In genomic region chr18:48927286-48928080, GRCh38 we compare ENCODE assay signal across 3 cellular contexts.
TF ChIP-seq lines count a peak whose summit lies in the region.

No MANE protein-coding gene starts in this region.

TF ChIP-seq in SK-N-SH, 30 proteins besides CTCF, POLR2A, EP300 and RAD21 (continues in another document):
- TF ChIP-seq FOSL2 (IDR thresholded peaks at IDR 0.05; ENCODE audit: borderline replicate concordance, low read depth) (no peak), YY1 (IDR thresholded peaks at IDR 0.05; ENCODE audit: low read depth) (no peak), FOXJ3 (CRISPR knock-in tag; IDR thresholded peaks at IDR 0.05) (no peak), USF1 (IDR thresholded peaks at IDR 0.05; ENCODE audit: borderline replicate concordance, low read depth) (no peak), CHD2 (IDR thresholded peaks at IDR 0.05; ENCODE audit: low read length, partially characterized antibody) (no peak), TEAD4 (IDR thresholded peaks at IDR 0.05; ENCODE audit: borderline replicate concordance, insufficient read depth) (no peak), TAF1 (IDR thresholded peaks at IDR 0.05; ENCODE audit: borderline replicate concordance, low read depth, low read length) (no peak), ELF1 (IDR thresholded peaks at IDR 0.05) (no peak), GATA2 (CRISPR knock-in tag; IDR thresholded peaks at IDR 0.05) (no peak), FOXM1 (IDR thresholded peaks at IDR 0.05; ENCODE audit: low read depth) (no peak), REST (IDR thresholded peaks at IDR 0.05; ENCODE audit: low read depth, low read length) (no peak), RFX5 (IDR thresholded peaks at IDR 0.05; ENCODE audit: low read length) (no peak), MXI1 (IDR thresholded peaks at IDR 0.05; ENCODE audit: low read depth, low read length) (no peak), GABPA (IDR thresholded peaks at IDR 0.05; ENCODE audit: low read depth) (no peak), MEF2A (IDR thresholded peaks at IDR 0.05; ENCODE audit: borderline replicate concordance, low read depth) (no peak), POLR2AphosphoS5 (IDR thresholded peaks at IDR 0.05; ENCODE audit: low read depth, low read length) (no peak), RCOR1 (IDR thresholded peaks at IDR 0.05; ENCODE audit: low read length) (no peak)
- TF ChIP-seq, protein P1, sequence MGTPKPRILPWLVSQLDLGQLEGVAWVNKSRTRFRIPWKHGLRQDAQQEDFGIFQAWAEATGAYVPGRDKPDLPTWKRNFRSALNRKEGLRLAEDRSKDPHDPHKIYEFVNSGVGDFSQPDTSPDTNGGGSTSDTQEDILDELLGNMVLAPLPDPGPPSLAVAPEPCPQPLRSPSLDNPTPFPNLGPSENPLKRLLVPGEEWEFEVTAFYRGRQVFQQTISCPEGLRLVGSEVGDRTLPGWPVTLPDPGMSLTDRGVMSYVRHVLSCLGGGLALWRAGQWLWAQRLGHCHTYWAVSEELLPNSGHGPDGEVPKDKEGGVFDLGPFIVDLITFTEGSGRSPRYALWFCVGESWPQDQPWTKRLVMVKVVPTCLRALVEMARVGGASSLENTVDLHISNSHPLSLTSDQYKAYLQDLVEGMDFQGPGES (IDR thresholded peaks at IDR 0.05; ENCODE audit: low read depth, low read length), result no peak

TF ChIP-seq in SK-N-SH treated with all-trans-retinoic acid at 6 μM for 48 hours, 23 proteins besides CTCF, POLR2A, EP300 and RAD21:
- TF ChIP-seq GLIS3 (CRISPR knock-in tag; IDR thresholded peaks at IDR 0.05), result no peak
- TF ChIP-seq, protein P2, sequence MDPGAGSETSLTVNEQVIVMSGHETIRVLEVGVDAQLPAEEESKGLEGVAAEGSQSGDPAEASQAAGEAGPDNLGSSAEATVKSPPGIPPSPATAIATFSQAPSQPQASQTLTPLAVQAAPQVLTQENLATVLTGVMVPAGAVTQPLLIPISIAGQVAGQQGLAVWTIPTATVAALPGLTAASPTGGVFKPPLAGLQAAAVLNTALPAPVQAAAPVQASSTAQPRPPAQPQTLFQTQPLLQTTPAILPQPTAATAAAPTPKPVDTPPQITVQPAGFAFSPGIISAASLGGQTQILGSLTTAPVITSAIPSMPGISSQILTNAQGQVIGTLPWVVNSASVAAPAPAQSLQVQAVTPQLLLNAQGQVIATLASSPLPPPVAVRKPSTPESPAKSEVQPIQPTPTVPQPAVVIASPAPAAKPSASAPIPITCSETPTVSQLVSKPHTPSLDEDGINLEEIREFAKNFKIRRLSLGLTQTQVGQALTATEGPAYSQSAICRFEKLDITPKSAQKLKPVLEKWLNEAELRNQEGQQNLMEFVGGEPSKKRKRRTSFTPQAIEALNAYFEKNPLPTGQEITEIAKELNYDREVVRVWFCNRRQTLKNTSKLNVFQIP (CRISPR knock-in tag; IDR thresholded peaks at IDR 0.05; ENCODE audit: borderline replicate concordance, low read depth), result no peak
- no peak for TF ChIP-seq OSR1 (CRISPR knock-in tag; IDR thresholded peaks at IDR 0.05)
- no peak for TF ChIP-seq ZFP3 (CRISPR knock-in tag; IDR thresholded peaks at IDR 0.05)
- no peak for TF ChIP-seq ESRRG (CRISPR knock-in tag; IDR thresholded peaks at IDR 0.05)
- TF ChIP-seq TCF4 (CRISPR knock-in tag; IDR thresholded peaks at IDR 0.05; ENCODE audit: borderline replicate concordance), result no peak
- TF ChIP-seq SNAI2 (CRISPR knock-in tag; IDR thresholded peaks at IDR 0.05), result no peak
- TF ChIP-seq ZFP30 (CRISPR knock-in tag; IDR thresholded peaks at IDR 0.05), result no peak
- TF ChIP-seq ZNF70 (CRISPR knock-in tag; IDR thresholded peaks at IDR 0.05), result no peak
- no peak for TF ChIP-seq TSHZ2 (CRISPR knock-in tag; IDR thresholded peaks at IDR 0.05)
- TF ChIP-seq ZC3H10 (CRISPR knock-in tag; IDR thresholded peaks at IDR 0.05), result no peak
- no peak for TF ChIP-seq CSDC2 (CRISPR knock-in tag; IDR thresholded peaks at IDR 0.05)
- no peak for TF ChIP-seq RARB (CRISPR knock-in tag; IDR thresholded peaks at IDR 0.05)
- no peak for TF ChIP-seq ZNF8 (CRISPR knock-in tag; IDR thresholded peaks at IDR 0.05)
- no peak for TF ChIP-seq ISL1 (CRISPR knock-in tag; IDR thresholded peaks at IDR 0.05)
TF ChIP-seq in SK-N-SH treated with all-trans-retinoic acid at 6 μM for 48 hours: peak in this region for 0.

TF ChIP-seq in H1, 55 proteins besides CTCF, POLR2A, EP300 and RAD21:
- TF ChIP-seq EGR1 (IDR thresholded peaks at IDR 0.05; ENCODE audit: borderline replicate concordance, low read depth, low read length) (no peak), POU5F1 (IDR thresholded peaks at IDR 0.05; ENCODE audit: low read depth, low read length) (no peak), CREB1 (IDR thresholded peaks at IDR 0.05) (no peak)
